Comparison of ENCODE assay signal across 32 cellular contexts in genomic region chr6:142225115-142225514, GRCh38.
"Had no signal": no experiment of that assay in that cellular context is flagged by ENCODE, and none has a peak within 500 bp of the region (broad histone marks: within the 10 kb centered on the region; RNA-seq: fewer than 3 reads in every experiment).

No MANE protein-coding gene starts in this region.

- H3K27ac ChIP-seq: brain microvascular endothelial cell, WERI-Rb-1 had no signal

- H3K27ac Mint-ChIP-seq: activated CD4-positive, alpha-beta memory T cell treated with anti-CD3 and anti-CD28 coated beads, Interleukin-2, amount 10 ng/mL, durations not matched to agents 7 days and 5 days; activated CD8-positive, alpha-beta memory T cell treated with anti-CD3 and anti-CD28 coated beads, Interleukin-2, amount 10 ng/mL, durations not matched to agents 7 days and 5 days; activated naive CD8-positive, alpha-beta T cell treated with anti-CD3 and anti-CD28 coated beads for 36 hours; activated T-helper 17 cell treated with anti-CD3 and anti-CD28 coated beads, Interleukin-2, amount 50 U/mL, for 72 hours had no signal

- ATAC-seq: activated CD8-positive, alpha-beta memory T cell treated with anti-CD3 and anti-CD28 coated beads, Interleukin-2, amount 10 ng/mL, durations not matched to agents 7 days and 5 days; activated T-cell treated with anti-CD3 and anti-CD28 coated beads, Interleukin-2, amount 50 U/mL, for 72 hours; activated T-helper 17 cell treated with anti-CD3 and anti-CD28 coated beads, Interleukin-2, amount 50 U/mL, for 72 hours; PC-3 had no signal

- H3K36me3 Mint-ChIP-seq: activated CD8-positive, alpha-beta memory T cell treated with anti-CD3 and anti-CD28 coated beads, Interleukin-2, amount 10 ng/mL, durations not matched to agents 7 days and 5 days; activated naive CD8-positive, alpha-beta T cell treated with anti-CD3 and anti-CD28 coated beads for 36 hours had no signal

- DNase-seq: activated CD4-positive, alpha-beta memory T cell treated with anti-CD3 and anti-CD28 coated beads, Interleukin-2, amount 10 ng/mL, durations not matched to agents 7 days and 5 days; activated CD4-positive, alpha-beta T cell treated with anti-CD3 and anti-CD28 coated beads for 1 hour; activated CD4-positive, alpha-beta T cell treated with anti-CD3 and anti-CD28 coated beads for 48 hours; activated CD4-positive, CD25-positive, alpha-beta regulatory T cell; activated CD8-positive, alpha-beta memory T cell treated with anti-CD3 and anti-CD28 coated beads for 24 hours; activated CD8-positive, alpha-beta memory T cell treated with anti-CD3 and anti-CD28 coated beads, Interleukin-2, amount 10 ng/mL, durations not matched to agents 7 days and 5 days; activated effector memory CD4-positive, alpha-beta T cell treated with anti-CD3 and anti-CD28 coated beads, Interleukin-2, amount 50 U/mL, for 16 hours; activated naive CD4-positive, alpha-beta T cell; activated naive CD4-positive, alpha-beta T cell treated with anti-CD3 and anti-CD28 coated beads, Interleukin-2, amount 50 U/mL, for 16 hours; activated naive CD8-positive, alpha-beta T cell treated with anti-CD3 and anti-CD28 coated beads for 36 hours; activated T-cell treated with anti-CD3 and anti-CD28 coated beads, Interleukin-2, amount 50 U/mL, for 1 hour; activated T-cell treated with anti-CD3 and anti-CD28 coated beads, Interleukin-2, amount 50 U/mL, for 72 hours; amniotic stem cell; aorta; brain microvascular endothelial cell; central memory CD4-positive, alpha-beta T cell; Kasumi-1; KG1; MG63; NCI-H1048; NCI-H1436 treated with DMSO at 0.1 percent for 48 hours; NCI-H1694 treated with DMSO at 0.1 percent for 48 hours; NCI-H2029; NCI-H345; NCI-H524 treated with DMSO at 0.1 percent for 48 hours; NCI-H748 treated with DMSO at 0.1 percent for 48 hours; NK-92 treated with Interleukin-12 subunit alpha and Interleukin-12 subunit beta, amount 100 ng/mL, for 24 hours; PC-3; Right ventricle myocardium superior; T1000; WERI-Rb-1 had no signal

- H3K4me3 ChIP-seq: MG63 had no signal

- H3K4me1 Mint-ChIP-seq: activated CD4-positive, alpha-beta memory T cell treated with anti-CD3 and anti-CD28 coated beads, Interleukin-2, amount 10 ng/mL, durations not matched to agents 7 days and 5 days; activated CD8-positive, alpha-beta memory T cell treated with anti-CD3 and anti-CD28 coated beads, Interleukin-2, amount 10 ng/mL, durations not matched to agents 7 days and 5 days; activated naive CD8-positive, alpha-beta T cell treated with anti-CD3 and anti-CD28 coated beads for 36 hours; activated T-helper 17 cell treated with anti-CD3 and anti-CD28 coated beads, Interleukin-2, amount 50 U/mL, for 72 hours had no signal

- H3K36me3 ChIP-seq: brain microvascular endothelial cell, MG63, WERI-Rb-1 had no signal

- H3K27me3 ChIP-seq: brain microvascular endothelial cell, MG63 had no signal

- H3K9me3 ChIP-seq: MG63 had no signal

- H3K4me3 Mint-ChIP-seq: activated CD4-positive, alpha-beta memory T cell treated with anti-CD3 and anti-CD28 coated beads, Interleukin-2, amount 10 ng/mL, durations not matched to agents 7 days and 5 days; activated CD8-positive, alpha-beta memory T cell treated with anti-CD3 and anti-CD28 coated beads, Interleukin-2, amount 10 ng/mL, durations not matched to agents 7 days and 5 days; activated naive CD8-positive, alpha-beta T cell treated with anti-CD3 and anti-CD28 coated beads for 36 hours; activated T-cell treated with anti-CD3 and anti-CD28 coated beads, Interleukin-2, amount 50 U/mL, for 72 hours; activated T-helper 17 cell treated with anti-CD3 and anti-CD28 coated beads, Interleukin-2, amount 50 U/mL, for 72 hours had no signal

- H3K27me3 Mint-ChIP-seq: activated CD4-positive, alpha-beta memory T cell treated with anti-CD3 and anti-CD28 coated beads, Interleukin-2, amount 10 ng/mL, durations not matched to agents 7 days and 5 days; activated CD8-positive, alpha-beta memory T cell treated with anti-CD3 and anti-CD28 coated beads, Interleukin-2, amount 10 ng/mL, durations not matched to agents 7 days and 5 days; activated naive CD8-positive, alpha-beta T cell treated with anti-CD3 and anti-CD28 coated beads for 36 hours; activated T-helper 17 cell treated with anti-CD3 and anti-CD28 coated beads, Interleukin-2, amount 50 U/mL, for 72 hours had no signal
